ENCODE assay signal across 30 cellular contexts in genomic region chr17:80807882-80808281, GRCh38.
"Had no signal": no experiment of that assay in that cellular context is flagged by ENCODE, and none has a peak within 500 bp of the region (broad histone marks: within the 10 kb centered on the region; RNA-seq: fewer than 3 reads in every experiment).

No MANE protein-coding gene starts in this region.

- DNase-seq: activated B cell treated with CpG ODN at 0.5 μM for 24 hours; activated CD4-positive, alpha-beta T cell treated with anti-CD3 and anti-CD28 coated beads for 48 hours; activated CD4-positive, alpha-beta T cell treated with anti-CD3 and anti-CD28 coated beads, Interleukin-2, amount 50 U/mL, for 1 hour; activated CD4-positive, alpha-beta T cell treated with anti-CD3 and anti-CD28 coated beads, Interleukin-2, amount 50 U/mL, for 48 hours; activated T-cell treated with anti-CD3 and anti-CD28 coated beads, Interleukin-2, amount 50 U/mL, for 1 hour; activated T-cell treated with anti-CD3 and anti-CD28 coated beads, Interleukin-2, amount 50 U/mL, for 48 hours; central memory CD4-positive, alpha-beta T cell; cerebellar nuclear complex; colonic mucosa; effector memory CD4-positive, alpha-beta T cell; foreskin keratinocyte; gastrocnemius medialis; heart right ventricle; T-helper 1 cell; T-helper 17 cell; T1000; WERI-Rb-1 had no signal

- H3K4me3 Mint-ChIP-seq: activated B cell treated with CpG ODN at 0.5 μM for 24 hours; activated naive CD8-positive, alpha-beta T cell treated with anti-CD3 and anti-CD28 coated beads, Interleukin-2, amount 10 ng/mL, durations not matched to agents 7 days and 5 days; activated T-helper 1 cell treated with anti-CD3 and anti-CD28 coated beads, Interleukin-12 subunit alpha, Interleukin-12 subunit beta, Interleukin-2, Interleukin-4 antibody, amounts not matched to agents 30 ng/mL and 10 ng/mL and 1 ng/mL, durations not matched to agents 14 hours and 24 hours and 36 hours; brain; dendritic cell treated with granulocyte-macrophage colony-stimulating factor and Interleukin-4, amounts not matched to agents 40 ng/mL and 50 ng/mL, for 4 days; T-helper 17 cell; T-helper 2 cell treated with Interferon-gamma antibody and Interleukin-4, amounts not matched to agents 5 μg/mL and 100 μg/mL, for 36 hours had no signal

- H3K4me3 ChIP-seq: ascending aorta, breast epithelium, cardiac muscle cell, colonic mucosa, dorsolateral prefrontal cortex, esophagus muscularis mucosa, gastrocnemius medialis, heart right ventricle had no signal

- H3K4me1 ChIP-seq: ascending aorta, breast epithelium, colonic mucosa, esophagus muscularis mucosa, foreskin keratinocyte, gastrocnemius medialis, heart right ventricle had no signal

- ATAC-seq: activated CD4-positive, CD25-positive, alpha-beta regulatory T cell treated with anti-CD3 and anti-CD28 coated beads, Interleukin-2, amount 50 U/mL, for 24 hours; activated naive CD4-positive, alpha-beta T cell treated with anti-CD3 and anti-CD28 coated beads, Interleukin-2, amount 50 U/mL, for 72 hours; foreskin keratinocyte; gastrocnemius medialis; heart right ventricle; T-helper 17 cell had no signal

- H3K27me3 Mint-ChIP-seq: activated B cell treated with CpG ODN at 0.5 μM for 24 hours; activated naive CD8-positive, alpha-beta T cell treated with anti-CD3 and anti-CD28 coated beads, Interleukin-2, amount 10 ng/mL, durations not matched to agents 7 days and 5 days; brain; dendritic cell treated with granulocyte-macrophage colony-stimulating factor and Interleukin-4, amounts not matched to agents 40 ng/mL and 50 ng/mL, for 4 days; T-helper 17 cell had no signal

- H3K27me3 ChIP-seq: ascending aorta, breast epithelium, cardiac muscle cell, colonic mucosa, dorsolateral prefrontal cortex, esophagus muscularis mucosa, foreskin keratinocyte, gastrocnemius medialis, heart right ventricle had no signal

- H3K9me3 ChIP-seq: colonic mucosa had no signal

- H3K36me3 ChIP-seq: ascending aorta, breast epithelium, cardiac muscle cell, colonic mucosa, gastrocnemius medialis had no signal

- H3K27ac ChIP-seq: ascending aorta, breast epithelium, cardiac muscle cell, colonic mucosa, dorsolateral prefrontal cortex, esophagus muscularis mucosa, foreskin keratinocyte, gastrocnemius medialis, heart right ventricle, WERI-Rb-1 had no signal

- H3K27ac Mint-ChIP-seq: activated B cell treated with CpG ODN at 0.5 μM for 24 hours; activated naive CD8-positive, alpha-beta T cell treated with anti-CD3 and anti-CD28 coated beads, Interleukin-2, amount 10 ng/mL, durations not matched to agents 7 days and 5 days; activated T-helper 1 cell treated with anti-CD3 and anti-CD28 coated beads, Interleukin-12 subunit alpha, Interleukin-12 subunit beta, Interleukin-2, Interleukin-4 antibody, amounts not matched to agents 30 ng/mL and 10 ng/mL and 1 ng/mL, durations not matched to agents 14 hours and 24 hours and 36 hours; activated T-helper 2 cell treated with anti-CD3 and anti-CD28 coated beads, Interferon-gamma antibody, Interleukin-2, Interleukin-4, amounts not matched to agents 10 μg/mL and 5 μg/mL and 100 μg/mL, durations not matched to agents 14 hours and 24 hours and 36 hours; brain; dendritic cell treated with granulocyte-macrophage colony-stimulating factor and Interleukin-4, amounts not matched to agents 40 ng/mL and 50 ng/mL, for 4 days; T-helper 17 cell had no signal
